ENCODE assay signal across 1 cellular context in genomic region chr15:34514251-34514760, GRCh38.
TF ChIP-seq lines count a peak whose summit lies in the region.

No MANE protein-coding gene starts in this region.

TF ChIP-seq in K562, 482 proteins besides CTCF, POLR2A, EP300 and RAD21 (continued from another document and continues in another):
- no peak for TF ChIP-seq CBX5 (IDR thresholded peaks at IDR 0.05; ENCODE audit: borderline replicate concordance, low read depth)
- TF ChIP-seq MAFF (IDR thresholded peaks at IDR 0.05; ENCODE audit: low read length): no peak
- no peak for TF ChIP-seq BCLAF1 (IDR thresholded peaks at IDR 0.05; ENCODE audit: borderline replicate concordance in 1 of 2, control insufficient read depth in 1 of 2, low read depth in 2 of 2, low read length in 1 of 2)
- no peak for TF ChIP-seq OTX1 (CRISPR knock-in tag; IDR thresholded peaks at IDR 0.05)
- TF ChIP-seq TAL1 (IDR thresholded peaks at IDR 0.05): no peak
- no peak for TF ChIP-seq HDAC1 (IDR thresholded peaks at IDR 0.05)
- TF ChIP-seq THAP7 (CRISPR knock-in tag; IDR thresholded peaks at IDR 0.05): no peak
- TF ChIP-seq, protein P1, sequence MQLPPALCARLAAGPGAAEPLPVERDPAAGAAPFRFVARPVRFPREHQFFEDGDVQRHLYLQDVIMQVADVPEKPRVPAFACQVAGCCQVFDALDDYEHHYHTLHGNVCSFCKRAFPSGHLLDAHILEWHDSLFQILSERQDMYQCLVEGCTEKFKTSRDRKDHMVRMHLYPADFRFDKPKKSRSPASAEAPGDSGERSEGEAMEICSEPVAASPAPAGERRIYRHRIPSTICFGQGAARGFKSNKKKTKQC (CRISPR knock-in tag; IDR thresholded peaks at IDR 0.05): no peak
- peak; percentile 58 for TF ChIP-seq HNRNPLL (IDR thresholded peaks at IDR 0.05; ENCODE audit: low read depth, low read length, poor library complexity, severe bottlenecking)
- TF ChIP-seq CEBPB (tag; IDR thresholded peaks at IDR 0.05): no peak
- TF ChIP-seq CTCFL (IDR thresholded peaks at IDR 0.05; ENCODE audit: borderline replicate concordance, insufficient read depth, low read depth, low read length, poor library complexity, severe bottlenecking): no peak
- peak; percentile 17 for TF ChIP-seq SAP30 (IDR thresholded peaks at IDR 0.05; ENCODE audit: borderline replicate concordance, insufficient read depth, low read depth, low read length, poor library complexity, severe bottlenecking)
- TF ChIP-seq SAFB (IDR thresholded peaks at IDR 0.05; ENCODE audit: borderline replicate concordance, low read depth, low read length): no peak
- no peak for TF ChIP-seq KLF1 (tag; IDR thresholded peaks at IDR 0.05)
- peak; percentile 26 for TF ChIP-seq TAF1 (IDR thresholded peaks at IDR 0.05; ENCODE audit: control insufficient read depth, extremely low read depth, insufficient read depth, low read length, severe bottlenecking)
- no peak for TF ChIP-seq HLTF (IDR thresholded peaks at IDR 0.05)
- 0 out of 2 replicates have a peak, but pooled peaks have one; percentile 10 for TF ChIP-seq RB1 (IDR thresholded peaks at IDR 0.05; ENCODE audit: low read depth)
- 0 out of 2 replicates have a peak, but pooled peaks have one; percentile 58 for TF ChIP-seq IRF1 (CRISPR knock-in tag; IDR thresholded peaks at IDR 0.05; ENCODE audit: borderline replicate concordance)
- TF ChIP-seq NR1H2 (CRISPR knock-in tag; IDR thresholded peaks at IDR 0.05): 0 out of 2 replicates have a peak, but pooled peaks have one; percentile 57
- 0 out of 2 replicates have a peak, but pooled peaks have one; percentile 13 for TF ChIP-seq XRCC5 (IDR thresholded peaks at IDR 0.05; ENCODE audit: low read depth, low read length)
- TF ChIP-seq TRIM28 (IDR thresholded peaks at IDR 0.05): no peak
- no peak for TF ChIP-seq ZNF384 (IDR thresholded peaks at IDR 0.05; ENCODE audit: low read depth, low read length)
- TF ChIP-seq, protein P2, sequence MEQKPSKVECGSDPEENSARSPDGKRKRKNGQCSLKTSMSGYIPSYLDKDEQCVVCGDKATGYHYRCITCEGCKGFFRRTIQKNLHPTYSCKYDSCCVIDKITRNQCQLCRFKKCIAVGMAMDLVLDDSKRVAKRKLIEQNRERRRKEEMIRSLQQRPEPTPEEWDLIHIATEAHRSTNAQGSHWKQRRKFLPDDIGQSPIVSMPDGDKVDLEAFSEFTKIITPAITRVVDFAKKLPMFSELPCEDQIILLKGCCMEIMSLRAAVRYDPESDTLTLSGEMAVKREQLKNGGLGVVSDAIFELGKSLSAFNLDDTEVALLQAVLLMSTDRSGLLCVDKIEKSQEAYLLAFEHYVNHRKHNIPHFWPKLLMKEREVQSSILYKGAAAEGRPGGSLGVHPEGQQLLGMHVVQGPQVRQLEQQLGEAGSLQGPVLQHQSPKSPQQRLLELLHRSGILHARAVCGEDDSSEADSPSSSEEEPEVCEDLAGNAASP (IDR thresholded peaks at IDR 0.05): no peak
- TF ChIP-seq, protein P3, sequence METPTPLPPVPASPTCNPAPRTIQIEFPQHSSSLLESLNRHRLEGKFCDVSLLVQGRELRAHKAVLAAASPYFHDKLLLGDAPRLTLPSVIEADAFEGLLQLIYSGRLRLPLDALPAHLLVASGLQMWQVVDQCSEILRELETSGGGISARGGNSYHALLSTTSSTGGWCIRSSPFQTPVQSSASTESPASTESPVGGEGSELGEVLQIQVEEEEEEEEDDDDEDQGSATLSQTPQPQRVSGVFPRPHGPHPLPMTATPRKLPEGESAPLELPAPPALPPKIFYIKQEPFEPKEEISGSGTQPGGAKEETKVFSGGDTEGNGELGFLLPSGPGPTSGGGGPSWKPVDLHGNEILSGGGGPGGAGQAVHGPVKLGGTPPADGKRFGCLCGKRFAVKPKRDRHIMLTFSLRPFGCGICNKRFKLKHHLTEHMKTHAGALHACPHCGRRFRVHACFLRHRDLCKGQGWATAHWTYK (CRISPR knock-in tag; IDR thresholded peaks at IDR 0.05): no peak
- TF ChIP-seq VEZF1 (CRISPR knock-in tag; IDR thresholded peaks at IDR 0.05): peak; percentile 21; the same call in 1 of the 2 replicates
- TF ChIP-seq, protein P4, sequence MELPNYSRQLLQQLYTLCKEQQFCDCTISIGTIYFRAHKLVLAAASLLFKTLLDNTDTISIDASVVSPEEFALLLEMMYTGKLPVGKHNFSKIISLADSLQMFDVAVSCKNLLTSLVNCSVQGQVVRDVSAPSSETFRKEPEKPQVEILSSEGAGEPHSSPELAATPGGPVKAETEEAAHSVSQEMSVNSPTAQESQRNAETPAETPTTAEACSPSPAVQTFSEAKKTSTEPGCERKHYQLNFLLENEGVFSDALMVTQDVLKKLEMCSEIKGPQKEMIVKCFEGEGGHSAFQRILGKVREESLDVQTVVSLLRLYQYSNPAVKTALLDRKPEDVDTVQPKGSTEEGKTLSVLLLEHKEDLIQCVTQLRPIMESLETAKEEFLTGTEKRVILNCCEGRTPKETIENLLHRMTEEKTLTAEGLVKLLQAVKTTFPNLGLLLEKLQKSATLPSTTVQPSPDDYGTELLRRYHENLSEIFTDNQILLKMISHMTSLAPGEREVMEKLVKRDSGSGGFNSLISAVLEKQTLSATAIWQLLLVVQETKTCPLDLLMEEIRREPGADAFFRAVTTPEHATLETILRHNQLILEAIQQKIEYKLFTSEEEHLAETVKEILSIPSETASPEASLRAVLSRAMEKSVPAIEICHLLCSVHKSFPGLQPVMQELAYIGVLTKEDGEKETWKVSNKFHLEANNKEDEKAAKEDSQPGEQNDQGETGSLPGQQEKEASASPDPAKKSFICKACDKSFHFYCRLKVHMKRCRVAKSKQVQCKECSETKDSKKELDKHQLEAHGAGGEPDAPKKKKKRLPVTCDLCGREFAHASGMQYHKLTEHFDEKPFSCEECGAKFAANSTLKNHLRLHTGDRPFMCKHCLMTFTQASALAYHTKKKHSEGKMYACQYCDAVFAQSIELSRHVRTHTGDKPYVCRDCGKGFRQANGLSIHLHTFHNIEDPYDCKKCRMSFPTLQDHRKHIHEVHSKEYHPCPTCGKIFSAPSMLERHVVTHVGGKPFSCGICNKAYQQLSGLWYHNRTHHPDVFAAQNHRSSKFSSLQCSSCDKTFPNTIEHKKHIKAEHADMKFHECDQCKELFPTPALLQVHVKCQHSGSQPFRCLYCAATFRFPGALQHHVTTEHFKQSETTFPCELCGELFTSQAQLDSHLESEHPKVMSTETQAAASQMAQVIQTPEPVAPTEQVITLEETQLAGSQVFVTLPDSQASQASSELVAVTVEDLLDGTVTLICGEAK (IDR thresholded peaks at IDR 0.05): 0 out of 2 replicates have a peak, but pooled peaks have one; percentile 24
- TF ChIP-seq, protein P4 (CRISPR knock-in tag; IDR thresholded peaks at IDR 0.05): no peak
- TF ChIP-seq PTTG1 (tag; IDR thresholded peaks at IDR 0.05; ENCODE audit: low read depth): no peak
- no peak for TF ChIP-seq ETV5 (CRISPR knock-in tag; IDR thresholded peaks at IDR 0.05; ENCODE audit: low read depth)
- TF ChIP-seq, protein P5, sequence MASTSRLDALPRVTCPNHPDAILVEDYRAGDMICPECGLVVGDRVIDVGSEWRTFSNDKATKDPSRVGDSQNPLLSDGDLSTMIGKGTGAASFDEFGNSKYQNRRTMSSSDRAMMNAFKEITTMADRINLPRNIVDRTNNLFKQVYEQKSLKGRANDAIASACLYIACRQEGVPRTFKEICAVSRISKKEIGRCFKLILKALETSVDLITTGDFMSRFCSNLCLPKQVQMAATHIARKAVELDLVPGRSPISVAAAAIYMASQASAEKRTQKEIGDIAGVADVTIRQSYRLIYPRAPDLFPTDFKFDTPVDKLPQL (IDR thresholded peaks at IDR 0.05; ENCODE audit: extremely low read depth, insufficient read length): no peak
- TF ChIP-seq YY1 (IDR thresholded peaks at IDR 0.05; ENCODE audit: borderline replicate concordance in 1 of 3, control insufficient read depth in 1 of 3, extremely low read depth in 1 of 3, insufficient read depth in 3 of 3, insufficient read length in 1 of 3, insufficient replicate concordance in 2 of 3, low read depth in 1 of 3, low read length in 2 of 3): peak in 1 of 3 experiments; percentile 5
